8 cellular contexts compared by ENCODE assay signal in the genomic region with DNA sequence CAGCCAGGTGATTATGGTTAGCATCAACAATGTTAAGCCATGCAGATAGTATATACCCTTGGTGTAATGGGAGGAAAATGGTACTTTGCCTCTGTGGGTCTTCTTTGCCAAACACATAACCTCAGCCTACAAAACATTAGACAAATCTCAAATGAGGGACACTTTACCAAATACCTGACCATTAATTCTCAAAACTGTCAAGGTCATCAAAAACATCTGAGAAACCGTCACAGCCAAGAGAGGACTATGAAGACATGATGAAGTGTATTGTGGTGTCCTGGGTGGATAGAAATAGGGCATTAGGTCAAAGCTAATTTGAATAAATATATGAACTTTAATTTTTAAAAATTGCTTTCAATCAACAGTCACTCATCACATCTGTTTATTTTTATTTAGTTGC.
"Had no signal": no experiment of that assay in that cellular context is flagged by ENCODE, and none has a peak within 500 bp of the region (broad histone marks: within the 10 kb centered on the region; RNA-seq: fewer than 3 reads in every experiment).

No MANE protein-coding gene starts in this region.

- H3K4me1 ChIP-seq: HAP-1 had no signal

- H3K36me3 ChIP-seq: HAP-1 had no signal

- H3K9ac ChIP-seq: GM23248 had no signal

- ATAC-seq: HCT116 had no signal

- DNase-seq: GM23248, GOT3, H7, HFFc6, KG1 had no signal

- H3K27ac ChIP-seq: GM23248, HL-60 had no signal

- H2AFZ ChIP-seq: GM23248 had no signal

- H3K4me3 ChIP-seq: GM23248, HAP-1 had no signal
